Comparison of ENCODE assay signal across 33 cellular contexts in genomic region chr2:515728-516127, GRCh38.
A peak's percentile ranks its signal among the peaks of the same experiment; 100 is the strongest.
DNase-seq lines count a peak whose midpoint lies in the region; ATAC-seq and TF ChIP-seq lines count a peak whose summit lies in the region.
"Had no signal": no experiment of that assay in that cellular context is flagged by ENCODE, and none has a peak within 500 bp of the region (broad histone marks: within the 10 kb centered on the region; RNA-seq: fewer than 3 reads in every experiment).

No MANE protein-coding gene starts in this region.

- no peaks in the 10 kb centered on the region for H4K20me1 ChIP-seq in BLaER1
- no peaks in the 10 kb centered on the region for H4K20me1 ChIP-seq in BLaER1 treated with 17β-estradiol and CSF1 and Interleukin-3, amounts not matched to agents 10 nM and 100 nM
- H4K20me1 ChIP-seq in osteoblast (ENCODE audit: insufficient read depth, low read length) = no peaks in the 10 kb centered on the region

- H3K4me3 Mint-ChIP-seq in activated CD8-positive, alpha-beta T cell treated with anti-CD3 and anti-CD28 coated beads, Interleukin-2, amount 10 ng/mL, durations not matched to agents 7 days and 5 days = no peak overlapping the region
- H3K4me3 Mint-ChIP-seq: B cell; CD14-positive monocyte; CD4-positive, alpha-beta memory T cell; CD4-positive, alpha-beta T cell; CD4-positive, CD25-positive, alpha-beta regulatory T cell; CD8-positive, alpha-beta memory T cell; CD8-positive, alpha-beta T cell had no signal

- H3K4me1 ChIP-seq in BLaER1 (peaks cover 32% of the 10 kb centered on the region), esophagus muscularis mucosa (no peaks in the 10 kb centered on the region), osteoblast (ENCODE audit: insufficient read depth, low read length) (no peaks in the 10 kb centered on the region)
- peaks cover 0 to 35% (median 16%) of the 10 kb centered on the region in 10 experiments; a peak in 11 of 20 replicates for H3K4me1 ChIP-seq in BLaER1 treated with 17β-estradiol and CSF1 and Interleukin-3, amounts not matched to agents 10 nM and 100 nM
- H3K4me1 ChIP-seq: A549, BE2C, Caco-2 had no signal

- POLR2A ChIA-PET in activated CD8-positive, alpha-beta T cell treated with anti-CD3 and anti-CD28 coated beads, Interleukin-2, amount 10 ng/mL, durations not matched to agents 7 days and 5 days (lab: Charles Lee) = no interaction called here

- no peak overlapping the region for H2AFZ ChIP-seq in osteoblast (ENCODE audit: low read length)

- peaks cover 7% of the 10 kb centered on the region for H3K27me3 Mint-ChIP-seq in activated CD8-positive, alpha-beta T cell treated with anti-CD3 and anti-CD28 coated beads, Interleukin-2, amount 10 ng/mL, durations not matched to agents 7 days and 5 days (ENCODE audit: low read depth)
- H3K27me3 Mint-ChIP-seq: CD4-positive, alpha-beta T cell; CD4-positive, CD25-positive, alpha-beta regulatory T cell had no signal

- H3K9ac ChIP-seq in BLaER1 = no peak overlapping the region
- no peak overlapping the region for H3K9ac ChIP-seq in BLaER1 treated with 17β-estradiol and CSF1 and Interleukin-3, amounts not matched to agents 10 nM and 100 nM

- H3K4me1 Mint-ChIP-seq in activated CD8-positive, alpha-beta T cell treated with anti-CD3 and anti-CD28 coated beads, Interleukin-2, amount 10 ng/mL, durations not matched to agents 7 days and 5 days (ENCODE audit: low read depth) = no peaks in the 10 kb centered on the region
- H3K4me1 Mint-ChIP-seq: B cell; CD14-positive monocyte; CD4-positive, alpha-beta memory T cell had no signal

- TF ChIP-seq CTCF in esophagus muscularis mucosa (IDR thresholded peaks at IDR 0.05) (no peak), osteoblast (IDR thresholded peaks at IDR 0.05; ENCODE audit: extremely low read depth, low read depth, low read length) (no peak)

- WGBS in esophagus muscularis mucosa = 96% methylated on average over 3 of the region's 3 CpGs

- H3K4me2 ChIP-seq in BLaER1 (peak overlapping the region; percentile 56), osteoblast (ENCODE audit: insufficient read depth, low read length) (no peak overlapping the region)
- peak overlapping the region in 6 of 11 experiments; percentile 3 to 69 (median 44); a peak in 10 of 22 replicates for H3K4me2 ChIP-seq in BLaER1 treated with 17β-estradiol and CSF1 and Interleukin-3, amounts not matched to agents 10 nM and 100 nM
- H3K4me2 ChIP-seq: A549 had no signal

- CTCF ChIA-PET in activated CD8-positive, alpha-beta T cell treated with anti-CD3 and anti-CD28 coated beads, Interleukin-2, amount 10 ng/mL, durations not matched to agents 7 days and 5 days (lab: Charles Lee) = no interaction called here

- H3K27ac Mint-ChIP-seq in activated CD8-positive, alpha-beta T cell treated with anti-CD3 and anti-CD28 coated beads, Interleukin-2, amount 10 ng/mL, durations not matched to agents 7 days and 5 days = no peak overlapping the region
- H3K27ac Mint-ChIP-seq: B cell; CD14-positive monocyte; CD4-positive, alpha-beta memory T cell; CD4-positive, alpha-beta T cell; CD4-positive, CD25-positive, alpha-beta regulatory T cell; CD8-positive, alpha-beta memory T cell; CD8-positive, alpha-beta T cell had no signal

- TF ChIP-seq EP300 in esophagus muscularis mucosa (IDR thresholded peaks at IDR 0.05) = no peak

- H3K79me2 ChIP-seq in osteoblast (ENCODE audit: insufficient read depth, low read length) = no peaks in the 10 kb centered on the region

- H3K27me3 ChIP-seq in BLaER1 (no peaks in the 10 kb centered on the region), esophagus muscularis mucosa (peaks cover 0 to 4% (median 0%) of the 10 kb centered on the region in 4 donors), osteoblast (ENCODE audit: insufficient read depth, low read length) (no peaks in the 10 kb centered on the region)
- no peaks in the 10 kb centered on the region for H3K27me3 ChIP-seq in BLaER1 treated with 17β-estradiol and CSF1 and Interleukin-3, amounts not matched to agents 10 nM and 100 nM
- H3K27me3 ChIP-seq: BE2C had no signal

- H3K36me3 ChIP-seq in BLaER1 = no peaks in the 10 kb centered on the region
- no peaks in the 10 kb centered on the region for H3K36me3 ChIP-seq in BLaER1 treated with 17β-estradiol and CSF1 and Interleukin-3, amounts not matched to agents 10 nM and 100 nM
- no peaks in the 10 kb centered on the region for H3K36me3 ChIP-seq in esophagus muscularis mucosa
- H3K36me3 ChIP-seq in osteoblast (ENCODE audit: insufficient read depth, low read length) = no peaks in the 10 kb centered on the region
- H3K36me3 ChIP-seq: BE2C had no signal

- ATAC-seq in activated CD8-positive, alpha-beta T cell treated with anti-CD3 and anti-CD28 coated beads, Interleukin-2, amount 10 ng/mL, durations not matched to agents 7 days and 5 days = no peak
- ATAC-seq: A549; CD8-positive, alpha-beta T cell had no signal

- peaks cover 2% of the 10 kb centered on the region for H3K9me3 ChIP-seq in BLaER1
- H3K9me3 ChIP-seq in BLaER1 treated with 17β-estradiol and CSF1 and Interleukin-3, amounts not matched to agents 10 nM and 100 nM (replicated peaks in 1 of 11) = peaks cover 0 to 12% (median 4%) of the 10 kb centered on the region in 11 experiments; a peak in 18 of 22 replicates
- H3K9me3 ChIP-seq in esophagus muscularis mucosa = no peaks in the 10 kb centered on the region
- peaks cover 2% of the 10 kb centered on the region for H3K9me3 ChIP-seq in osteoblast (ENCODE audit: low read depth, low read length)
- H3K9me3 ChIP-seq: A549, BE2C, Caco-2 had no signal

- H3K4me3 ChIP-seq in BLaER1 (no peak overlapping the region), esophagus muscularis mucosa (no peak overlapping the region), osteoblast (ENCODE audit: insufficient read depth, low read length) (no peak overlapping the region)
- H3K4me3 ChIP-seq in BLaER1 treated with 17β-estradiol and CSF1 and Interleukin-3, amounts not matched to agents 10 nM and 100 nM = no peak overlapping the region
- H3K4me3 ChIP-seq: A549 had no signal

- H3K27ac ChIP-seq in BLaER1 (no peak overlapping the region), esophagus muscularis mucosa (replicated peaks in 1 of 4) (no peak overlapping the region), osteoblast (ENCODE audit: low read depth, low read length) (no peak overlapping the region)
- no peak overlapping the region for H3K27ac ChIP-seq in BLaER1 treated with 17β-estradiol and CSF1 and Interleukin-3, amounts not matched to agents 10 nM and 100 nM
- H3K27ac ChIP-seq: 22Rv1, A549, C4-2B had no signal

- no peaks in the 10 kb centered on the region for H3K36me3 Mint-ChIP-seq in activated CD8-positive, alpha-beta T cell treated with anti-CD3 and anti-CD28 coated beads, Interleukin-2, amount 10 ng/mL, durations not matched to agents 7 days and 5 days (ENCODE audit: low read depth)
- H3K36me3 Mint-ChIP-seq: CD14-positive monocyte; CD4-positive, alpha-beta memory T cell; CD4-positive, CD25-positive, alpha-beta regulatory T cell; CD8-positive, alpha-beta T cell had no signal

- DNase-seq in esophagus muscularis mucosa (ENCODE audit: extremely low spot score) (peak; percentile 68), osteoblast (ENCODE audit: insufficient read length, low spot score, missing footprints) (peak; percentile 41), occipital lobe (lab: John Stamatoyannopoulos, UW) (no peak), kidney tubule cell (ENCODE audit: low spot score) (no peak)
- DNase-seq in stimulated activated CD4-positive, alpha-beta T cell treated with anti-CD3 and anti-CD28 coated beads, Interleukin-4, amount 100 ng/mL, for 4 hours = no peak
- no peak for DNase-seq in activated CD8-positive, alpha-beta T cell treated with anti-CD3 and anti-CD28 coated beads, Interleukin-2, amount 10 ng/mL, durations not matched to agents 7 days and 5 days
- DNase-seq: 8988T; ACHN; AML-193; BE2C; C1 segment of cervical spinal cord; Caco-2; Calu3; CD4-positive, alpha-beta memory T cell; CD4-positive, alpha-beta T cell; CD4-positive, CD25-positive, alpha-beta regulatory T cell; CD8-positive, alpha-beta memory T cell; CD8-positive, alpha-beta T cell; COR-L47; DMS 273 treated with DMSO at 0.1 percent for 48 hours; DMS153; DMS53; DMS79; DMS79 treated with DMSO at 0.1 percent for 48 hours; DND-41; EL had no signal

- intact Hi-C loops in esophagus muscularis mucosa (cut with DNase I) = no loop called here

- no peaks in the 10 kb centered on the region for H3K9me3 Mint-ChIP-seq in activated CD8-positive, alpha-beta T cell treated with anti-CD3 and anti-CD28 coated beads, Interleukin-2, amount 10 ng/mL, durations not matched to agents 7 days and 5 days (ENCODE audit: insufficient read depth)
- H3K9me3 Mint-ChIP-seq: CD4-positive, alpha-beta T cell; CD8-positive, alpha-beta memory T cell; CD8-positive, alpha-beta T cell had no signal

- TF ChIP-seq POLR2A in esophagus muscularis mucosa (IDR thresholded peaks at IDR 0.05; ENCODE audit: low read depth) = no peak

Comparison
In these comparisons a context has a peak if more than half of its experiments do, and no peak if none do; other contexts are left out.
1. DNase-seq: peak in esophagus muscularis mucosa (single experiment) and osteoblast (single experiment); none in stimulated activated CD4-positive, alpha-beta T cell treated with anti-CD3 and anti-CD28 coated beads, Interleukin-4, amount 100 ng/mL, for 4 hours (0 of 2), activated CD8-positive, alpha-beta T cell treated with anti-CD3 and anti-CD28 coated beads, Interleukin-2, amount 10 ng/mL, durations not matched to agents 7 days and 5 days (single experiment), occipital lobe (single experiment) and kidney tubule cell (single experiment).